Comparison of ENCODE assay signal across 8 cellular contexts in genomic region chr15:70023064-70023768, GRCh38.
DNase-seq lines count a peak whose midpoint lies in the region; ATAC-seq and TF ChIP-seq lines count a peak whose summit lies in the region.

No MANE protein-coding gene starts in this region.

- no peak overlapping the region for H3K4me3 ChIP-seq in CD4-positive, alpha-beta memory T cell (ENCODE audit: low read length in 2 of 2)
- H3K4me3 ChIP-seq in cardiac fibroblast (replicated peaks in 1 of 2; ENCODE audit: low read depth in 2 of 2, low read length in 2 of 2) = no peak overlapping the region

- H3K27me3 Mint-ChIP-seq in CD4-positive, alpha-beta memory T cell = no peaks in the 10 kb centered on the region
- H3K27me3 Mint-ChIP-seq in T-helper 17 cell = peaks cover under 1% of the 10 kb centered on the region

- peaks cover 0 to 1% (median 0%) of the 10 kb centered on the region in 8 donors for H3K9me3 Mint-ChIP-seq in CD4-positive, alpha-beta memory T cell

- H3K36me3 Mint-ChIP-seq in CD4-positive, alpha-beta memory T cell = no peaks in the 10 kb centered on the region
- H3K36me3 Mint-ChIP-seq in T-helper 17 cell (ENCODE audit: low read depth) = no peaks in the 10 kb centered on the region

- no peak overlapping the region for H3K27ac ChIP-seq in CD4-positive, alpha-beta memory T cell (ENCODE audit: low read depth, low read length)

- H3K4me1 Mint-ChIP-seq in CD4-positive, alpha-beta memory T cell = peaks cover 8 to 25% (median 17%) of the 10 kb centered on the region in 4 donors
- peaks cover 15% of the 10 kb centered on the region for H3K4me1 Mint-ChIP-seq in T-helper 17 cell

- DNase-seq in CD4-positive, alpha-beta memory T cell = peak; percentile 75 to 90 (median 80)
- DNase-seq in T-helper 17 cell = peak in 2 of 3 donors; percentile 34
- DNase-seq in cardiac fibroblast (ENCODE audit: low read depth in 2 of 2) = peak; percentile 73 to 86
- peak; percentile 70 for DNase-seq in non-pigmented ciliary epithelial cell (ENCODE audit: low read depth)
- DNase-seq in nucleus accumbens (lab: John Stamatoyannopoulos, UW) = no peak
- no peak for DNase-seq in middle frontal gyrus (ENCODE audit: extremely low spot score, low spot score)

- no peaks in the 10 kb centered on the region for H3K36me3 ChIP-seq in CD4-positive, alpha-beta memory T cell (ENCODE audit: insufficient read depth, low read length)

- no peak for TF ChIP-seq CTCF in cardiac fibroblast (IDR thresholded peaks at IDR 0.05; ENCODE audit: low read depth, low read length)

- H3K4me3 Mint-ChIP-seq in CD4-positive, alpha-beta memory T cell = peak overlapping the region in 4 of 8 donors; percentile 55 to 77 (median 68)
- H3K4me3 Mint-ChIP-seq in T-helper 17 cell = peak overlapping the region; percentile 72

- peak; percentile 83 for ATAC-seq in GM19438 (IDR thresholded peaks at IDR 0.05; ENCODE audit: low read depth, unreplicated experiment)
- ATAC-seq in HG03571 (IDR thresholded peaks at IDR 0.05; ENCODE audit: unreplicated experiment) = peak; percentile 61
- ATAC-seq in T-helper 17 cell = peak; percentile 98

- peak overlapping the region; percentile 71 to 96 (median 91) for H3K27ac Mint-ChIP-seq in CD4-positive, alpha-beta memory T cell
- peak overlapping the region; percentile 90 for H3K27ac Mint-ChIP-seq in T-helper 17 cell

- H3K9me3 ChIP-seq in CD4-positive, alpha-beta memory T cell (ENCODE audit: control insufficient read depth in 1 of 2, low read length in 2 of 2) = no peaks in the 10 kb centered on the region
- H3K9me3 ChIP-seq in T-helper 17 cell (ENCODE audit: control insufficient read depth, low read length, poor library complexity, severe bottlenecking) = no peaks in the 10 kb centered on the region

- H3K4me1 ChIP-seq in CD4-positive, alpha-beta memory T cell (ENCODE audit: insufficient read depth, low read length) = peaks cover 20% of the 10 kb centered on the region

- POLR2A ChIA-PET in CD4-positive, alpha-beta memory T cell (lab: Charles Lee; ENCODE audit: partially characterized antibody) = interaction anchor here (0.6 to 2.9 kb wide), 14 partner anchors 11 to 309 kb away, joined by 3 to 41 read pairs (median 4); partner anchors contain the start of gene TLE3

- CTCF ChIA-PET in CD4-positive, alpha-beta memory T cell (lab: Charles Lee; ENCODE audit: partially characterized antibody) = interaction anchor here (0.8 to 2.0 kb wide), 7 partner anchors 60 to 447 kb away, joined by 3 to 6 read pairs (median 4); partner anchors contain the start of gene TLE3

- intact Hi-C loops in CD4-positive, alpha-beta memory T cell (cut with micrococcal nuclease) = loop anchor here (1.0 to 2.0 kb wide), 2 partner anchors 74 to 262 kb away; partner anchors contain the start of gene TLE3

- H3K27me3 ChIP-seq in CD4-positive, alpha-beta memory T cell (ENCODE audit: insufficient read depth, low read length) = no peaks in the 10 kb centered on the region

Comparison
In these comparisons a context has a peak if more than half of its experiments do, and no peak if none do; other contexts are left out.
1. DNase-seq: peak in CD4-positive, alpha-beta memory T cell (5 of 5), T-helper 17 cell (2 of 3), cardiac fibroblast (2 of 2) and non-pigmented ciliary epithelial cell (single experiment); none in nucleus accumbens (0 of 56) and middle frontal gyrus (single experiment).
2. Peak in every context shown above with its lines, with median percentiles within 50 percentile points of each other: ATAC-seq.